7 cellular contexts compared by ENCODE assay signal in the genomic region with DNA sequence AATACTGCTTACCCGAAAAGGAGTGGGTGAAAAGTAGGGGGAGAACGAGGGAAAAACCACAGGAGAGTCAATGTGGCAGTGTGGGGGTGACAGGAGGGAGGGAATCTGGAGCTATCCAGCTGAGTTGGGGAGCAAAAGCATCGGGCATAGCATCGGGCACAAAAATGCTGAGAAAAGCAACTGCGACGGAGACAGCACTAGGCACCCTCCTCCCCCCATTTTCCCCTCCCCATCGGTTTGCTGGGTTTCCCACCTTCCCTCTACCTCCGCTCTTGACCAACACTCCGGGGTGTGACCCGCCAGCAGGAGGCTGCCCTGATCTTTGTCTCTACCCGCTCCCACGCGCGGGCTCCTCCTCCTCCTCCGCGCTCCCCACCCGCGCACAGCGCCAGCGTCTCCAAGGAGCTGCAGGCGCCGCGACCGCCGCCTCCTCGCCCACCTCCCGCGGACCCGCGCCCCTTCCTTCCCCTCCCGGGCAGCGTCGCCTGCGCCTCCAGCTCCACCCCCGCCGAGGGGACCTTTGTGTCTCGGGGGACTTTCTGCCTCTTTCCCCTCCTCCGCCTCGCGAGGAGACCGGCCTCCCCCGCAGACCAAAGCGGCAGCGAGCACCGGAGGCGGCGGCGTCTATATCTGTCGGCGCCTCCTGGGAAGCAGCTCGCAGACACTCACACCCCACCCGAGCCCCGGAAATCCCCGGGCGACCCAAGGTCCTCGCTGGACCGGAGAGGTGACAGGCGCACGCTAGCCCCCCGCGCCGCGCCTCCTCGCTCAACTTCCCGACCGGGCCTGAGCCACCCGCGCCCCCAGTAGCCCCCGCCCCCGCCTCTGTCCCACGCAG. TPM values are rescaled to one million over a fixed set of nuclear protein-coding genes. Genes with fewer than 3 reads are reported as not detected.
DNase-seq lines count a peak whose midpoint lies in the region; ATAC-seq and TF ChIP-seq lines count a peak whose summit lies in the region.

No MANE protein-coding gene starts in this region.

- H3K27me3 ChIP-seq in H7 (ENCODE audit: control insufficient read depth, insufficient read depth, low read length) = no peaks in the 10 kb centered on the region

- TF ChIP-seq CTCF in GM12873 (IDR thresholded peaks at IDR 0.05; ENCODE audit: insufficient read depth, low read depth, low read length, missing control alignments) (peak; percentile 35), WTC11 (IDR thresholded peaks at IDR 0.05) (no peak), cardiac fibroblast (IDR thresholded peaks at IDR 0.05; ENCODE audit: low read depth, low read length) (peak; percentile 18)

- H3K9me3 Mint-ChIP-seq in WTC11 = no peaks in the 10 kb centered on the region

- peaks cover 60% of the 10 kb centered on the region for H3K4me1 Mint-ChIP-seq in WTC11

- no peaks in the 10 kb centered on the region for H3K27me3 Mint-ChIP-seq in WTC11 (ENCODE audit: low read depth)

- peak; percentile 13 for ATAC-seq in WTC11

- H3K36me3 Mint-ChIP-seq in WTC11 = no peaks in the 10 kb centered on the region

- H3K4me3 Mint-ChIP-seq in WTC11 = peak overlapping the region; percentile 88

- CTCF ChIA-PET in WTC11 (lab: Charles Lee) = interaction anchor here (0.6 to 3.2 kb wide), 15 partner anchors 9 to 1952 kb away, joined by 3 to 14 read pairs (median 3); no protein-coding TSS in a partner anchor

- H3K27ac Mint-ChIP-seq in WTC11 = peak overlapping the region; percentile 15; the same call in 1 of the 2 replicates

- DNase-seq in H7 (peak; percentile 73), M059J (ENCODE audit: low read depth) (peak; percentile 73), WTC11 (ENCODE audit: low spot score) (peak; percentile 41), cardiac fibroblast (ENCODE audit: low read depth in 2 of 2) (peak; percentile 79 to 83), islet precursor cell (peak; percentile 81)
- peak; percentile 43 to 53 for DNase-seq in stimulated activated CD4-positive, alpha-beta T cell treated with anti-CD3 and anti-CD28 coated beads, Interleukin-15, amount 100 ng/mL, for 48 hours (ENCODE audit: low read depth in 2 of 2)

- H3K4me3 ChIP-seq in H7 (ENCODE audit: insufficient read depth, low read depth, low read length) (peak overlapping the region; percentile 92), cardiac fibroblast (replicated peaks in 1 of 2; ENCODE audit: low read depth in 2 of 2, low read length in 2 of 2) (peak overlapping the region; percentile 85 to 94)

- H3K36me3 ChIP-seq in H7 (replicated peaks; ENCODE audit: control insufficient read depth, insufficient read depth, low read length) = no peaks in the 10 kb centered on the region

- POLR2A ChIA-PET in WTC11 (lab: Charles Lee) = interaction anchor here (0.7 kb wide), 1 partner anchor 197 kb away, joined by 3 read pairs; no protein-coding TSS in a partner anchor

TF ChIP-seq in WTC11, 78 proteins besides CTCF, POLR2A, EP300 and RAD21:
- TF ChIP-seq, protein P1, sequence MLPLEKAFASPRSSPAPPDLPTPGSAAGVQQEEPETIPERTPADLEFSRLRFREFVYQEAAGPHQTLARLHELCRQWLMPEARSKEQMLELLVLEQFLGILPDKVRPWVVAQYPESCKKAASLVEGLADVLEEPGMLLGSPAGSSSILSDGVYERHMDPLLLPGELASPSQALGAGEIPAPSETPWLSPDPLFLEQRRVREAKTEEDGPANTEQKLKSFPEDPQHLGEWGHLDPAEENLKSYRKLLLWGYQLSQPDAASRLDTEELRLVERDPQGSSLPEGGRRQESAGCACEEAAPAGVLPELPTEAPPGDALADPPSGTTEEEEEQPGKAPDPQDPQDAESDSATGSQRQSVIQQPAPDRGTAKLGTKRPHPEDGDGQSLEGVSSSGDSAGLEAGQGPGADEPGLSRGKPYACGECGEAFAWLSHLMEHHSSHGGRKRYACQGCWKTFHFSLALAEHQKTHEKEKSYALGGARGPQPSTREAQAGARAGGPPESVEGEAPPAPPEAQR (CRISPR knock-in tag; IDR thresholded peaks at IDR 0.05) = no peak
- TF ChIP-seq, protein P2, sequence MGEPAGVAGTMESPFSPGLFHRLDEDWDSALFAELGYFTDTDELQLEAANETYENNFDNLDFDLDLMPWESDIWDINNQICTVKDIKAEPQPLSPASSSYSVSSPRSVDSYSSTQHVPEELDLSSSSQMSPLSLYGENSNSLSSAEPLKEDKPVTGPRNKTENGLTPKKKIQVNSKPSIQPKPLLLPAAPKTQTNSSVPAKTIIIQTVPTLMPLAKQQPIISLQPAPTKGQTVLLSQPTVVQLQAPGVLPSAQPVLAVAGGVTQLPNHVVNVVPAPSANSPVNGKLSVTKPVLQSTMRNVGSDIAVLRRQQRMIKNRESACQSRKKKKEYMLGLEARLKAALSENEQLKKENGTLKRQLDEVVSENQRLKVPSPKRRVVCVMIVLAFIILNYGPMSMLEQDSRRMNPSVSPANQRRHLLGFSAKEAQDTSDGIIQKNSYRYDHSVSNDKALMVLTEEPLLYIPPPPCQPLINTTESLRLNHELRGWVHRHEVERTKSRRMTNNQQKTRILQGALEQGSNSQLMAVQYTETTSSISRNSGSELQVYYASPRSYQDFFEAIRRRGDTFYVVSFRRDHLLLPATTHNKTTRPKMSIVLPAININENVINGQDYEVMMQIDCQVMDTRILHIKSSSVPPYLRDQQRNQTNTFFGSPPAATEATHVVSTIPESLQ (CRISPR knock-in tag; IDR thresholded peaks at IDR 0.05) = no peak
- no peak for TF ChIP-seq JUN (CRISPR knock-in tag; IDR thresholded peaks at IDR 0.05)
- TF ChIP-seq, protein P3, sequence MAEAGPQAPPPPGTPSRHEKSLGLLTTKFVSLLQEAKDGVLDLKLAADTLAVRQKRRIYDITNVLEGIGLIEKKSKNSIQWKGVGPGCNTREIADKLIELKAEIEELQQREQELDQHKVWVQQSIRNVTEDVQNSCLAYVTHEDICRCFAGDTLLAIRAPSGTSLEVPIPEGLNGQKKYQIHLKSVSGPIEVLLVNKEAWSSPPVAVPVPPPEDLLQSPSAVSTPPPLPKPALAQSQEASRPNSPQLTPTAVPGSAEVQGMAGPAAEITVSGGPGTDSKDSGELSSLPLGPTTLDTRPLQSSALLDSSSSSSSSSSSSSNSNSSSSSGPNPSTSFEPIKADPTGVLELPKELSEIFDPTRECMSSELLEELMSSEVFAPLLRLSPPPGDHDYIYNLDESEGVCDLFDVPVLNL (CRISPR knock-in tag; IDR thresholded peaks at IDR 0.05; ENCODE audit: borderline replicate concordance, low read depth) = no peak
- TF ChIP-seq, protein P4, sequence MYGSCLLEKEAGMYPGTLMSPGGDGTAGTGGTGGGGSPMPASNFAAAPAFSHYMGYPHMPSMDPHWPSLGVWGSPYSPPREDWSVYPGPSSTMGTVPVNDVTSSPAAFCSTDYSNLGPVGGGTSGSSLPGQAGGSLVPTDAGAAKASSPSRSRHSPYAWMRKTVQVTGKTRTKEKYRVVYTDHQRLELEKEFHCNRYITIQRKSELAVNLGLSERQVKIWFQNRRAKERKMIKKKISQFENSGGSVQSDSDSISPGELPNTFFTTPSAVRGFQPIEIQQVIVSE (CRISPR knock-in tag; IDR thresholded peaks at IDR 0.05; ENCODE audit: borderline replicate concordance) = no peak
- TF ChIP-seq, protein P5, sequence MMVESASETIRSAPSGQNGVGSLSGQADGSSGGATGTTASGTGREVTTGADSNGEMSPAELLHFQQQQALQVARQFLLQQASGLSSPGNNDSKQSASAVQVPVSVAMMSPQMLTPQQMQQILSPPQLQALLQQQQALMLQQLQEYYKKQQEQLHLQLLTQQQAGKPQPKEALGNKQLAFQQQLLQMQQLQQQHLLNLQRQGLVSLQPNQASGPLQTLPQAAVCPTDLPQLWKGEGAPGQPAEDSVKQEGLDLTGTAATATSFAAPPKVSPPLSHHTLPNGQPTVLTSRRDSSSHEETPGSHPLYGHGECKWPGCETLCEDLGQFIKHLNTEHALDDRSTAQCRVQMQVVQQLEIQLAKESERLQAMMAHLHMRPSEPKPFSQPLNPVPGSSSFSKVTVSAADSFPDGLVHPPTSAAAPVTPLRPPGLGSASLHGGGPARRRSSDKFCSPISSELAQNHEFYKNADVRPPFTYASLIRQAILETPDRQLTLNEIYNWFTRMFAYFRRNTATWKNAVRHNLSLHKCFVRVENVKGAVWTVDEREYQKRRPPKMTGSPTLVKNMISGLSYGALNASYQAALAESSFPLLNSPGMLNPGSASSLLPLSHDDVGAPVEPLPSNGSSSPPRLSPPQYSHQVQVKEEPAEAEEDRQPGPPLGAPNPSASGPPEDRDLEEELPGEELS (CRISPR knock-in tag; IDR thresholded peaks at IDR 0.05) = no peak
- TF ChIP-seq, protein P6, sequence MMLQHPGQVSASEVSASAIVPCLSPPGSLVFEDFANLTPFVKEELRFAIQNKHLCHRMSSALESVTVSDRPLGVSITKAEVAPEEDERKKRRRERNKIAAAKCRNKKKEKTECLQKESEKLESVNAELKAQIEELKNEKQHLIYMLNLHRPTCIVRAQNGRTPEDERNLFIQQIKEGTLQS (CRISPR knock-in tag; conservative IDR thresholded peaks at IDR 0.05) = no peak
- TF ChIP-seq ZNF219 (CRISPR knock-in tag; IDR thresholded peaks at IDR 0.05; ENCODE audit: borderline replicate concordance) = no peak
- TF ChIP-seq GRHL2 (CRISPR knock-in tag; IDR thresholded peaks at IDR 0.05; ENCODE audit: insufficient replicate concordance, severe bottlenecking) = no peak
- TF ChIP-seq MYBL2 (CRISPR knock-in tag; IDR thresholded peaks at IDR 0.05) = no peak
- TF ChIP-seq, protein P7, sequence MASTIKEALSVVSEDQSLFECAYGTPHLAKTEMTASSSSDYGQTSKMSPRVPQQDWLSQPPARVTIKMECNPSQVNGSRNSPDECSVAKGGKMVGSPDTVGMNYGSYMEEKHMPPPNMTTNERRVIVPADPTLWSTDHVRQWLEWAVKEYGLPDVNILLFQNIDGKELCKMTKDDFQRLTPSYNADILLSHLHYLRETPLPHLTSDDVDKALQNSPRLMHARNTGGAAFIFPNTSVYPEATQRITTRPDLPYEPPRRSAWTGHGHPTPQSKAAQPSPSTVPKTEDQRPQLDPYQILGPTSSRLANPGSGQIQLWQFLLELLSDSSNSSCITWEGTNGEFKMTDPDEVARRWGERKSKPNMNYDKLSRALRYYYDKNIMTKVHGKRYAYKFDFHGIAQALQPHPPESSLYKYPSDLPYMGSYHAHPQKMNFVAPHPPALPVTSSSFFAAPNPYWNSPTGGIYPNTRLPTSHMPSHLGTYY (CRISPR knock-in tag; IDR thresholded peaks at IDR 0.05) = no peak
- TF ChIP-seq, protein P8, sequence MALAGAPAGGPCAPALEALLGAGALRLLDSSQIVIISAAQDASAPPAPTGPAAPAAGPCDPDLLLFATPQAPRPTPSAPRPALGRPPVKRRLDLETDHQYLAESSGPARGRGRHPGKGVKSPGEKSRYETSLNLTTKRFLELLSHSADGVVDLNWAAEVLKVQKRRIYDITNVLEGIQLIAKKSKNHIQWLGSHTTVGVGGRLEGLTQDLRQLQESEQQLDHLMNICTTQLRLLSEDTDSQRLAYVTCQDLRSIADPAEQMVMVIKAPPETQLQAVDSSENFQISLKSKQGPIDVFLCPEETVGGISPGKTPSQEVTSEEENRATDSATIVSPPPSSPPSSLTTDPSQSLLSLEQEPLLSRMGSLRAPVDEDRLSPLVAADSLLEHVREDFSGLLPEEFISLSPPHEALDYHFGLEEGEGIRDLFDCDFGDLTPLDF (CRISPR knock-in tag; IDR thresholded peaks at IDR 0.05) = no peak

RNA-seq across cellular contexts. Expression of a gene that starts 0.9 kb away (rescaled TPM):
- total RNA-seq in H7 (2014; rRNA removed; shearing (Covaris generic)) = 25.3 and 25.5 TPM in 2 replicates
- total RNA-seq in M059J (2014; rRNA removed; shearing (Covaris generic)) = 19.1 and 25.8 TPM in 2 replicates
- 18.7 to 20.0 TPM (median 19.4 TPM) in 3 replicates for total RNA-seq in WTC11 (2021)

Comparison
In these comparisons a context has a peak if more than half of its experiments do, and no peak if none do; other contexts are left out.
1. Peak in every context shown above with its lines: DNase-seq, ATAC-seq and H3K4me3 ChIP-seq.